In the genomic region with DNA sequence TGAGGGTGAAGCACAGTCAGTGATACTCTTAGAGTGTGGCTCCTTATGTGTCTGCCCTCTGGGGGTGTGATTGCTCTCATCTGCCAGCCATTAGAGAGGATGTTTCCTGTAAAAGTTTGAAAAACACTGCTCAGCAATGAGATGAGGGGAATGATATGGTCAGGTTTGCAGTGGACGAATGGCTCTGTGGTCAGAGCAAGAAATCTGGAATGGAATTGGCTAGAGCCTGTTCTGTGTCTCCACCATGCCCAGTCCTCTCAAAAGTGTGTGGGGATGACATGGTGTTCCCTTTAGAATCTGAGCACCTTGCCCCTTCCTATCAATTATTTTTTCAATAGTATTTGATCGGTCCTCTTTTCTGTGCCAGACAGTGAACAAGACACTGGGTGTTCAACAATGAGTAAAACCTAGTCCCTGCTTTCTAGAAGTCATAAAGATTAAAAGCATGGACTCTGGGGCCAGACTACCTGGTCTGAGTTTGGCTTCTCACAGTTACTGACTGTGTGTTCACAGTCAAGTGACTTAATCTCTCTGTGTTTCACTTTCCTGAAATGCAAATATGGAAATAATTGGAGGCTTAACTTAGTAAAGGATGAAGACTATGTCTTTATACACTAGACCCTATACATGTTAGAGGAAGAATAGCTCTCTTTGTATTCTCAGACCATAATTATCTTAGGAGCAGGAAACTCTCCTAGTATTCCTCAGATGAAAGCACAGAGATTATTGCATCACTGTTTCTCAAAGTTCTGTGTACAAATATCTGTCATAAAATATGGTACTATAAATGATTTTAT, we compare ENCODE assay signal across 15 cellular contexts. TPM values are rescaled to one million over a fixed set of nuclear protein-coding genes. Genes with fewer than 3 reads are reported as not detected.
A peak's percentile ranks its signal among the peaks of the same experiment; 100 is the strongest.
DNase-seq lines count a peak whose midpoint lies in the region; ATAC-seq, FAIRE-seq and TF ChIP-seq lines count a peak whose summit lies in the region.
"Had no signal": no experiment of that assay in that cellular context is flagged by ENCODE, and none has a peak within 500 bp of the region (broad histone marks: within the 10 kb centered on the region; RNA-seq: fewer than 3 reads in every experiment).

No MANE protein-coding gene starts in this region.

- BruUV-seq in HepG2 (replicated peaks; lab: Mats Ljungman, UMichigan) = no TSS peak

- H3K4me1 Mint-ChIP-seq in GM23338 (peaks cover 68% of the 10 kb centered on the region), astrocyte (ENCODE audit: low read depth, unreplicated experiment) (peaks cover 16% of the 10 kb centered on the region)
- H3K4me1 Mint-ChIP-seq in stimulated activated naive B cell treated with anti-CD40 and anti-IgM and Interleukin-4, amounts not matched to agents 10 μg/mL and 1 μg/mL and 100 μg/mL, for 72 hours = no peaks in the 10 kb centered on the region

- no peak overlapping the region for H3K27ac Mint-ChIP-seq in GM23338
- H3K27ac Mint-ChIP-seq in astrocyte (ENCODE audit: unreplicated experiment) = peak overlapping the region; percentile 71
- no peak overlapping the region for H3K27ac Mint-ChIP-seq in stimulated activated naive B cell treated with anti-CD40 and anti-IgM and Interleukin-4, amounts not matched to agents 10 μg/mL and 1 μg/mL and 100 μg/mL, for 72 hours

- H3K9me3 ChIP-seq in astrocyte (ENCODE audit: insufficient read depth, low read depth, low read length) (no peaks in the 10 kb centered on the region), HepG2 (ENCODE audit: low read length) (no peaks in the 10 kb centered on the region), skeletal muscle tissue (ENCODE audit: control insufficient read depth in 3 of 3, low read length in 3 of 3) (no peaks in the 10 kb centered on the region)

- peak in 1 of 2 experiments; percentile 51; a peak in 1 of 4 replicates for TF ChIP-seq EP300 in HepG2 (IDR thresholded peaks at IDR 0.05; ENCODE audit: low read depth in 2 of 2, low read length in 2 of 2)
- TF ChIP-seq EP300 in HepG2 (CRISPR knock-in tag; IDR thresholded peaks at IDR 0.05; ENCODE audit: borderline replicate concordance) = no peak; the same call in 1 of the 2 replicates

- TF ChIP-seq CTCF in GM23338 (conservative IDR thresholded peaks at IDR 0.05; ENCODE audit: low read depth in 2 of 2) (no peak), astrocyte (IDR thresholded peaks at IDR 0.05; ENCODE audit: insufficient read depth, low read depth, low read length) (no peak), HepG2 (CRISPR knock-in tag; IDR thresholded peaks at IDR 0.05) (no peak)

- H3K27me3 ChIP-seq in GM23338 (ENCODE audit: insufficient read depth) (no peaks in the 10 kb centered on the region), astrocyte (ENCODE audit: insufficient read depth, low read length) (no peaks in the 10 kb centered on the region), HepG2 (ENCODE audit: control insufficient read depth in 1 of 2, insufficient read depth in 2 of 2, low read length in 2 of 2) (no peaks in the 10 kb centered on the region; a peak in 1 of 5 replicates), skeletal muscle tissue (ENCODE audit: control insufficient read depth in 3 of 3, insufficient read depth in 3 of 3, low read length in 3 of 3) (no peaks in the 10 kb centered on the region)

- ATAC-seq in GM23338 (no peak), HepG2 (peak; percentile 6), HG03432 (IDR thresholded peaks at IDR 0.05; ENCODE audit: unreplicated experiment) (no peak)
- no peak for ATAC-seq in stimulated activated naive B cell treated with anti-CD40 and anti-IgM and Interleukin-4, amounts not matched to agents 10 μg/mL and 1 μg/mL and 100 μg/mL, for 72 hours (replicated peaks)

- 5% methylated on average over 2 of the region's 2 CpGs for WGBS in HepG2 (ENCODE audit: low lambda C conversion rate)

- no peak for TF ChIP-seq POLR2A in HepG2 (IDR thresholded peaks at IDR 0.05; ENCODE audit: insufficient read depth in 1 of 2, low read depth in 2 of 2, low read length in 2 of 2)

- TF ChIP-seq RAD21 in HepG2 (CRISPR knock-in tag; IDR thresholded peaks at IDR 0.05) = no peak

- H3K4me3 Mint-ChIP-seq in GM23338 (peak overlapping the region; percentile 86), astrocyte (ENCODE audit: unreplicated experiment) (peak overlapping the region; percentile 88)
- no peak overlapping the region for H3K4me3 Mint-ChIP-seq in stimulated activated naive B cell treated with anti-CD40 and anti-IgM and Interleukin-4, amounts not matched to agents 10 μg/mL and 1 μg/mL and 100 μg/mL, for 72 hours

- no peaks in the 10 kb centered on the region for H3F3A ChIP-seq in GM23338 (replicated peaks; ENCODE audit: low read depth)

- H3K4me2 ChIP-seq in GM23338 = peak overlapping the region; percentile 95
- peak overlapping the region; percentile 92 for H3K4me2 ChIP-seq in astrocyte (ENCODE audit: low read length)
- H3K4me2 ChIP-seq in HepG2 (ENCODE audit: low read depth, low read length) = peak overlapping the region; percentile 90

- intact Hi-C loops in HepG2 (cut with micrococcal nuclease; ENCODE audit: unreplicated experiment) = loop anchor here (1.0 to 5.0 kb wide), 5 partner anchors 42 to 143 kb away; a partner anchor contains a TSS

- peaks cover 43% of the 10 kb centered on the region for H3K79me2 ChIP-seq in GM23338 (replicated peaks; ENCODE audit: insufficient read depth)
- H3K79me2 ChIP-seq in astrocyte (ENCODE audit: insufficient read depth, low read length) = no peaks in the 10 kb centered on the region
- H3K79me2 ChIP-seq in HepG2 (ENCODE audit: insufficient read depth, low read length) = peaks cover 67% of the 10 kb centered on the region

- peaks cover 43% of the 10 kb centered on the region for H3K4me1 ChIP-seq in GM23338 (ENCODE audit: insufficient read depth)
- peaks cover 7% of the 10 kb centered on the region for H3K4me1 ChIP-seq in astrocyte (ENCODE audit: insufficient read depth, low read length)
- H3K4me1 ChIP-seq in HepG2 (ENCODE audit: insufficient read depth, low read length) = peaks cover 77% of the 10 kb centered on the region
- H3K4me1 ChIP-seq in skeletal muscle tissue (ENCODE audit: control insufficient read depth in 3 of 3, insufficient read depth in 3 of 3, low read length in 3 of 3) = peaks cover 11 to 17% (median 13%) of the 10 kb centered on the region in 3 donors

- H3K27me3 Mint-ChIP-seq in GM23338 (ENCODE audit: insufficient read depth, low read depth, poor library complexity) (peaks cover under 1% of the 10 kb centered on the region), astrocyte (ENCODE audit: low read depth, unreplicated experiment) (no peaks in the 10 kb centered on the region)
- H3K27me3 Mint-ChIP-seq in stimulated activated naive B cell treated with anti-CD40 and anti-IgM and Interleukin-4, amounts not matched to agents 10 μg/mL and 1 μg/mL and 100 μg/mL, for 72 hours = peaks cover 14 to 22% of the 10 kb centered on the region in 2 donors

- H2AFZ ChIP-seq in GM23338 (no peak overlapping the region), astrocyte (ENCODE audit: low read depth, low read length) (no peak overlapping the region), HepG2 (ENCODE audit: low read length) (no peak overlapping the region)

- DNase-seq in GM23338 (ENCODE audit: low spot score) (no peak), astrocyte (ENCODE audit: low read depth) (no peak), HepG2 (ENCODE audit: low spot score) (peak; percentile 66), medulla oblongata (ENCODE audit: extremely low spot score) (no peak)
- no peak for DNase-seq in stimulated activated naive B cell treated with anti-CD40 and anti-IgM and Interleukin-4, amounts not matched to agents 10 μg/mL and 1 μg/mL and 100 μg/mL, for 72 hours
- no peak for DNase-seq in stimulated activated CD4-positive, alpha-beta T cell treated with anti-CD3 and anti-CD28 coated beads, Interleukin-4, amount 100 ng/mL, for 24 hours
- DNase-seq: activated CD4-positive, alpha-beta T cell treated with anti-CD3 and anti-CD28 coated beads, Interleukin-2, amount 50 U/mL, for 1 hour; activated gamma-delta T cell treated with Interleukin-2 at 50 U/mL for 16 hours; glutamatergic neuron; NCI-H774; small intestine had no signal

- H3K9me3 Mint-ChIP-seq in GM23338 = no peaks in the 10 kb centered on the region
- no peaks in the 10 kb centered on the region for H3K9me3 Mint-ChIP-seq in astrocyte (ENCODE audit: unreplicated experiment)
- H3K9me3 Mint-ChIP-seq in stimulated activated naive B cell treated with anti-CD40 and anti-IgM and Interleukin-4, amounts not matched to agents 10 μg/mL and 1 μg/mL and 100 μg/mL, for 72 hours = peaks cover 0 to 3% of the 10 kb centered on the region in 2 donors

- H3K36me3 ChIP-seq in GM23338 (ENCODE audit: insufficient read depth) (no peaks in the 10 kb centered on the region), astrocyte (ENCODE audit: insufficient read depth, low read length) (no peaks in the 10 kb centered on the region), HepG2 (replicated peaks in 1 of 2; ENCODE audit: control insufficient read depth in 1 of 2, insufficient read depth in 2 of 2, low read length in 2 of 2) (no peaks in the 10 kb centered on the region), skeletal muscle tissue (ENCODE audit: control insufficient read depth in 3 of 3, insufficient read depth in 3 of 3, low read length in 3 of 3) (no peaks in the 10 kb centered on the region)

- FAIRE-seq in astrocyte (lab: Jason Lieb, UNC) = no peak
- peak; percentile 49 for FAIRE-seq in HepG2 (lab: Jason Lieb, UNC)
- FAIRE-seq: small intestine had no signal

- H3K27ac ChIP-seq in GM23338 (ENCODE audit: low read depth) = no peak overlapping the region
- H3K27ac ChIP-seq in astrocyte (ENCODE audit: low read depth, low read length) = no peak overlapping the region
- H3K27ac ChIP-seq in HepG2 (ENCODE audit: extremely low read length, insufficient read depth, low read length) = peak overlapping the region; percentile 81
- H3K27ac ChIP-seq in skeletal muscle tissue (ENCODE audit: low read depth, low read length) = peak overlapping the region; percentile 83
- H3K27ac ChIP-seq: C4-2B had no signal

- no peaks in the 10 kb centered on the region for H4K20me1 ChIP-seq in GM23338 (replicated peaks; ENCODE audit: insufficient read depth)
- no peaks in the 10 kb centered on the region for H4K20me1 ChIP-seq in astrocyte (ENCODE audit: insufficient read depth, low read length)
- no peaks in the 10 kb centered on the region for H4K20me1 ChIP-seq in HepG2 (ENCODE audit: insufficient read depth, low read length)

- H3K4me3 ChIP-seq in GM23338 (peak overlapping the region; percentile 91), astrocyte (ENCODE audit: insufficient read depth, low read depth, low read length) (no peak overlapping the region), HepG2 (replicated peaks in 1 of 3; ENCODE audit: insufficient read depth in 1 of 3, low read depth in 2 of 3, low read length in 3 of 3) (peak overlapping the region; percentile 65 to 94 (median 85)), skeletal muscle tissue (ENCODE audit: low read length in 3 of 3) (peak overlapping the region; percentile 76 to 89 (median 86))

- H3K9ac ChIP-seq in astrocyte (ENCODE audit: low read length) (no peak overlapping the region), HepG2 (ENCODE audit: insufficient read depth, low read depth, low read length) (peak overlapping the region; percentile 86), skeletal muscle tissue (ENCODE audit: low read depth in 1 of 3, low read length in 3 of 3) (peak overlapping the region; percentile 22 to 92 (median 80))

- POLR2A ChIA-PET in HepG2 (lab: Yijun Ruan, JAX) = interaction anchor here (0.7 to 3.5 kb wide), 11 partner anchors 9 to 145 kb away, joined by 3 to 19 read pairs (median 6); a partner anchor contains a TSS

- H3K9me2 ChIP-seq in GM23338 (ENCODE audit: insufficient read depth) = no peaks in the 10 kb centered on the region

- CTCF ChIA-PET in HepG2 (lab: Yijun Ruan, JAX; ENCODE audit: low intra/inter-chr PET ratio, low total read pairs) = no interaction called here

- in situ Hi-C loops in HepG2 (cut with HindIII; ENCODE audit: extremely low pct_ligation_motif_present, low pct_unique_long_range_greater_than_20kb) = loop anchor here (5.0 to 10.0 kb wide), 2 partner anchors 63 to 145 kb away; a partner anchor contains a TSS

- no peaks in the 10 kb centered on the region for H3K36me3 Mint-ChIP-seq in GM23338 (ENCODE audit: low read depth)
- H3K36me3 Mint-ChIP-seq in astrocyte (ENCODE audit: low read depth, unreplicated experiment) = no peaks in the 10 kb centered on the region
- no peaks in the 10 kb centered on the region for H3K36me3 Mint-ChIP-seq in stimulated activated naive B cell treated with anti-CD40 and anti-IgM and Interleukin-4, amounts not matched to agents 10 μg/mL and 1 μg/mL and 100 μg/mL, for 72 hours

RNA-seq across cellular contexts. Expression of a gene that starts 1.6 kb away (rescaled TPM):
- total RNA-seq in GM23338 (2014; rRNA removed; shearing (Covaris generic)) = 22.5 and 28.9 TPM in 2 replicates
- polyA plus RNA-seq in GM23338 (2016; fragmentation: Nextera tagmentation; extraction: Ambion mirVana) = 5.2 and 7.4 TPM in 2 replicates
- 13.9 and 16.8 TPM in 2 replicates for total RNA-seq in astrocyte
- 86.3 and 95.7 TPM in 2 replicates for total RNA-seq in HepG2 (2016; rRNA removed; fragmentation: Illumina TruSeq; extraction: Trizol)
- total RNA-seq in HepG2 (2016; cell fraction: cytosol; rRNA removed; fragmentation: Illumina TruSeq; extraction: Trizol; ENCODE audit: low read depth) = 16.5 and 17.3 TPM in 2 replicates
- 83.9 and 102 TPM in 2 replicates for total RNA-seq in HepG2 (2016; cell fraction: insoluble cytoplasmic fraction; rRNA removed; fragmentation: Illumina TruSeq; extraction: Trizol)
- 23.5 and 28.5 TPM in 2 replicates for total RNA-seq in HepG2 (2016; cell fraction: membrane; rRNA removed; fragmentation: Illumina TruSeq; extraction: Trizol)
- total RNA-seq in HepG2 (2016; cell fraction: nucleus; rRNA removed; fragmentation: Illumina TruSeq; extraction: Trizol) = 133 TPM in 2 replicates
- 68.6 and 79.5 TPM in 2 replicates for polyA plus RNA-seq in HepG2 (2011; rRNA removed)
- polyA plus RNA-seq in HepG2 (2011; cell fraction: cytosol; rRNA removed) = 53.2 and 78.7 TPM in 2 replicates
- polyA plus RNA-seq in HepG2 (2011; cell fraction: nucleus; rRNA removed) = 56.5 and 68.3 TPM in 2 replicates
- 56.8 and 59.4 TPM in 2 replicates for polyA plus RNA-seq in HepG2 (2012)
- 7.4 and 7.7 TPM in 2 replicates for polyA plus RNA-seq in HepG2 (2016; cell fraction: cytosol; fragmentation: Illumina TruSeq; extraction: Trizol; ENCODE audit: low read depth)
- polyA plus RNA-seq in HepG2 (2016; cell fraction: insoluble cytoplasmic fraction; fragmentation: Illumina TruSeq; extraction: Trizol; ENCODE audit: low read depth) = 88.8 and 97.6 TPM in 2 replicates
- 12.9 and 14.0 TPM in 2 replicates for polyA plus RNA-seq in HepG2 (2016; cell fraction: membrane; fragmentation: Illumina TruSeq; extraction: Trizol; ENCODE audit: low read depth)
- 72.3 and 73.1 TPM in 2 replicates for polyA plus RNA-seq in HepG2 (2016; cell fraction: nucleus; fragmentation: Illumina TruSeq; extraction: Trizol; ENCODE audit: insufficient read depth, low read depth)
- 96.5 TPM in 1 of 2 replicates, not detected in the other for polyA minus RNA-seq in HepG2 (2011; rRNA and poly(A)+ RNA removed; ENCODE audit: low replicate concordance)
- 99.5 and 134 TPM in 2 replicates for polyA minus RNA-seq in HepG2 (2011; cell fraction: cytosol; rRNA and poly(A)+ RNA removed)
- polyA minus RNA-seq in HepG2 (2011; cell fraction: nucleus; rRNA and poly(A)+ RNA removed) = 426 and 440 TPM in 2 replicates
- 14.6 TPM for total RNA-seq in skeletal muscle tissue
- total RNA-seq: HT1080 had no signal

Comparison
In these comparisons a context has a peak if more than half of its experiments do, and no peak if none do; other contexts are left out.
1. H3K27ac ChIP-seq: peak in HepG2 (single experiment) and skeletal muscle tissue (single experiment); none in GM23338 (single experiment) and astrocyte (single experiment).
2. H3K4me3 Mint-ChIP-seq: peak in GM23338 (single experiment) and astrocyte (single experiment); none in stimulated activated naive B cell treated with anti-CD40 and anti-IgM and Interleukin-4, amounts not matched to agents 10 μg/mL and 1 μg/mL and 100 μg/mL, for 72 hours (0 of 2).
3. Peak in every context shown above with its lines, with median percentiles within 50 percentile points of each other: H3K4me2 ChIP-seq.